5 cellular contexts compared by ENCODE assay signal in the genomic region with DNA sequence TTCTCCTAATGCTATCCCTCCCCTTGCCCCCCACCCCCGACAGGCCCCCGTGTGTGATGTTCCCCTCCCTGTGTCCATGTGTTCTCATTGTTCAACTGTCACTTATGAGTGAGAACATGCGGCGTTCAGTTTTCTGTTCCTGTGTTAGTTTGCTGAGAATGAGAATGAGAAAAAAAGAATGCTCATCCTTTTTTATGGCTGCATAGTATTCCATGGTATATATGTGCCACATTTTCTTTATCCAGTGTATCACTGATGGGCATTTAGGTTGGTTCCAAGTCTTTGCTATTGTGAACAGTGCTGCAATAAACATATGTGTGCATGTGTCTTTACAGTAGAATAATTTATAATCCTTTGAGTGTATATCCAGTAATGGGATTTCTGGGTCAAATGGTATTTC. TPM values are rescaled to one million over a fixed set of nuclear protein-coding genes. Genes with fewer than 3 reads are reported as not detected.
"Had no signal": no experiment of that assay in that cellular context is flagged by ENCODE, and none has a peak within 500 bp of the region (broad histone marks: within the 10 kb centered on the region; RNA-seq: fewer than 3 reads in every experiment).

No MANE protein-coding gene starts in this region.

RNA-seq across cellular contexts. Expression of a gene that starts 26.2 kb away (rescaled TPM):
- total RNA-seq: HepG2, HT-29, HT1080, IMR-90 had no signal
- polyA plus RNA-seq: HepG2, IgD-negative memory B cell, IMR-90 had no signal
